Comparison of ENCODE assay signal across 8 cellular contexts in genomic region chrX:24494544-24495113, GRCh38. TPM values are rescaled to one million over a fixed set of nuclear protein-coding genes. Genes with fewer than 3 reads are reported as not detected.
DNase-seq lines count a peak whose midpoint lies in the region; ATAC-seq and TF ChIP-seq lines count a peak whose summit lies in the region.

No MANE protein-coding gene starts in this region.

- peaks cover 39% of the 10 kb centered on the region for H3K4me1 Mint-ChIP-seq in activated CD8-positive, alpha-beta T cell treated with anti-CD3 and anti-CD28 coated beads, Interleukin-2, amount 10 ng/mL, durations not matched to agents 7 days and 5 days (ENCODE audit: low read depth)
- peaks cover 42% of the 10 kb centered on the region for H3K4me1 Mint-ChIP-seq in activated CD8-positive, alpha-beta T cell treated with anti-CD3 and anti-CD28 coated beads for 36 hours (ENCODE audit: low read depth)

- TF ChIP-seq CTCF in activated CD8-positive, alpha-beta T cell treated with anti-CD3 and anti-CD28 coated beads for 36 hours (IDR thresholded peaks at IDR 0.05): no peak
- no peak for TF ChIP-seq CTCF in neutrophil (IDR thresholded peaks at IDR 0.05)

- POLR2A ChIA-PET in activated CD8-positive, alpha-beta T cell treated with anti-CD3 and anti-CD28 coated beads, Interleukin-2, amount 10 ng/mL, durations not matched to agents 7 days and 5 days (lab: Charles Lee): interaction anchor here (1.4 kb wide), 1 partner anchor 15 kb away, joined by 6 read pairs; no protein-coding TSS in a partner anchor
- POLR2A ChIA-PET in activated CD8-positive, alpha-beta T cell treated with anti-CD3 and anti-CD28 coated beads for 36 hours (lab: Charles Lee): no interaction called here

- H3K4me3 Mint-ChIP-seq in activated CD8-positive, alpha-beta T cell treated with anti-CD3 and anti-CD28 coated beads, Interleukin-2, amount 10 ng/mL, durations not matched to agents 7 days and 5 days: peak overlapping the region; percentile 20
- H3K4me3 Mint-ChIP-seq in activated CD8-positive, alpha-beta T cell treated with anti-CD3 and anti-CD28 coated beads for 36 hours: no peak overlapping the region

- H3K27me3 ChIP-seq in neutrophil: no peaks in the 10 kb centered on the region

- H3K27me3 Mint-ChIP-seq in activated CD8-positive, alpha-beta T cell treated with anti-CD3 and anti-CD28 coated beads, Interleukin-2, amount 10 ng/mL, durations not matched to agents 7 days and 5 days (ENCODE audit: low read depth): no peaks in the 10 kb centered on the region
- H3K27me3 Mint-ChIP-seq in activated CD8-positive, alpha-beta T cell treated with anti-CD3 and anti-CD28 coated beads for 36 hours: no peaks in the 10 kb centered on the region

- H3K36me3 ChIP-seq in neutrophil: peaks cover 24% of the 10 kb centered on the region

- DNase-seq in activated CD8-positive, alpha-beta T cell treated with anti-CD3 and anti-CD28 coated beads, Interleukin-2, amount 10 ng/mL, durations not matched to agents 7 days and 5 days: no peak
- no peak for DNase-seq in activated CD8-positive, alpha-beta T cell treated with anti-CD3 and anti-CD28 coated beads for 36 hours
- DNase-seq in NCI-H82 (lab: John Stamatoyannopoulos, UW) (peak; percentile 91), epidermal melanocyte (ENCODE audit: insufficient read length, low spot score) (peak; percentile 17), GM19238 (ENCODE audit: insufficient read length, low spot score) (no peak)

- no peak overlapping the region for H3K4me3 ChIP-seq in neutrophil (ENCODE audit: low read depth in 1 of 2, low read length in 1 of 2)

- peak overlapping the region; percentile 74 for H3K27ac Mint-ChIP-seq in activated CD8-positive, alpha-beta T cell treated with anti-CD3 and anti-CD28 coated beads, Interleukin-2, amount 10 ng/mL, durations not matched to agents 7 days and 5 days
- no peak overlapping the region for H3K27ac Mint-ChIP-seq in activated CD8-positive, alpha-beta T cell treated with anti-CD3 and anti-CD28 coated beads for 36 hours

- H3K36me3 Mint-ChIP-seq in activated CD8-positive, alpha-beta T cell treated with anti-CD3 and anti-CD28 coated beads, Interleukin-2, amount 10 ng/mL, durations not matched to agents 7 days and 5 days (ENCODE audit: low read depth): peaks cover 20% of the 10 kb centered on the region
- H3K36me3 Mint-ChIP-seq in activated CD8-positive, alpha-beta T cell treated with anti-CD3 and anti-CD28 coated beads for 36 hours (ENCODE audit: low read depth): peaks cover 13% of the 10 kb centered on the region

- peak overlapping the region; percentile 50 for H3K27ac ChIP-seq in neutrophil

- intact Hi-C loops in activated CD8-positive, alpha-beta T cell treated with anti-CD3 and anti-CD28 coated beads for 36 hours (cut with micrococcal nuclease): no loop called here

- CTCF ChIA-PET in activated CD8-positive, alpha-beta T cell treated with anti-CD3 and anti-CD28 coated beads, Interleukin-2, amount 10 ng/mL, durations not matched to agents 7 days and 5 days (lab: Charles Lee): interaction anchor here (1.3 to 1.4 kb wide), 2 partner anchors 99 to 123 kb away, joined by 5 to 7 read pairs; no protein-coding TSS in a partner anchor
- CTCF ChIA-PET in activated CD8-positive, alpha-beta T cell treated with anti-CD3 and anti-CD28 coated beads for 36 hours (lab: Charles Lee): interaction anchor here (1.1 to 1.9 kb wide), 2 partner anchors 10 to 98 kb away, joined by 3 to 7 read pairs; no protein-coding TSS in a partner anchor

- peak; percentile 22 for ATAC-seq in activated CD8-positive, alpha-beta T cell treated with anti-CD3 and anti-CD28 coated beads, Interleukin-2, amount 10 ng/mL, durations not matched to agents 7 days and 5 days
- no peak for ATAC-seq in activated CD8-positive, alpha-beta T cell treated with anti-CD3 and anti-CD28 coated beads for 36 hours
- ATAC-seq in GM19452 (IDR thresholded peaks at IDR 0.05; ENCODE audit: unreplicated experiment): no peak
- no peak for ATAC-seq in GM18907 (IDR thresholded peaks at IDR 0.05; ENCODE audit: unreplicated experiment)

- no peaks in the 10 kb centered on the region for H3K9me3 Mint-ChIP-seq in activated CD8-positive, alpha-beta T cell treated with anti-CD3 and anti-CD28 coated beads, Interleukin-2, amount 10 ng/mL, durations not matched to agents 7 days and 5 days (ENCODE audit: insufficient read depth)
- H3K9me3 Mint-ChIP-seq in activated CD8-positive, alpha-beta T cell treated with anti-CD3 and anti-CD28 coated beads for 36 hours: no peaks in the 10 kb centered on the region

- no peaks in the 10 kb centered on the region for H3K9me3 ChIP-seq in neutrophil

- H3K4me1 ChIP-seq in neutrophil (ENCODE audit: control insufficient read depth in 1 of 2, insufficient read depth in 1 of 2, low read depth in 1 of 2, low read length in 1 of 2): peaks cover 7 to 10% of the 10 kb centered on the region in 2 experiments

RNA-seq across cellular contexts. Expression of gene PDK3, which starts 29.5 kb away (rescaled TPM):
- 10 to 100 TPM; 30.0 to 31.5 TPM for total RNA-seq in activated CD8-positive, alpha-beta T cell treated with anti-CD3 and anti-CD28 coated beads, Interleukin-2, amount 10 ng/mL, durations not matched to agents 7 days and 5 days
- total RNA-seq in activated CD8-positive, alpha-beta T cell treated with anti-CD3 and anti-CD28 coated beads for 36 hours: 10 to 100 TPM; 46.4 to 50.8 TPM

Comparison
In these comparisons a context has a peak if more than half of its experiments do, and no peak if none do; other contexts are left out.
1. DNase-seq: peak in NCI-H82 (single experiment) and epidermal melanocyte (single experiment); none in activated CD8-positive, alpha-beta T cell treated with anti-CD3 and anti-CD28 coated beads, Interleukin-2, amount 10 ng/mL, durations not matched to agents 7 days and 5 days (single experiment), activated CD8-positive, alpha-beta T cell treated with anti-CD3 and anti-CD28 coated beads for 36 hours (single experiment) and GM19238 (single experiment).